8 cellular contexts compared by ENCODE assay signal in the genomic region with DNA sequence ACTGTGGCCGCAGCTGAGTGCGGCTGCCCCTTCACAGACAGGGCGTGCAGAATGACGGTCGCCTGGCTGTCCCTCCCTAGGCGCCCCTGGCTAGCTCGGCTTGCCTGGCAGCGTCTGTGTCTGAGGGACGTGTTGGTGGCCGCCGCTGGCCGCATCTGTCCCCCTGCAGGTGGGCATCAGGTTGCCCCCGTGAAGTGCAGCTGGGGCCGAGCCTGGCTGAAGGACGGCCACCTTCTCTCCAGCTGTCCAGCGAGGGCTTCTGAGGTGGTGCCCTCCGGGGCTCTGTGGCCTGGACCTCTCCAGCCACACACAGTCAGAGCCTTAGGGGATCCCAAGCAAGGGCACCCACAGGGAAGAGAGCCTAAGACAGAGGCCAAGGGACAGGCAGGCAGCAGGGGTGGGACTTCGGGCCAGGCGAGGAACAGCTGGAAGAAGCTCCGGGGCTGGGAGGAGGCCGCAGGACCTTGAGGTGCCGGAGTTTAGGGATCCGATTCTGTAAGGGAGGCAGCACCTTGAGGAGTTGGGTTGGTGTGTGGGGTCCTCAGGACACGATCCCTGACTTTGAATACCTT.
A peak's percentile ranks its signal among the peaks of the same experiment; 100 is the strongest.
DNase-seq lines count a peak whose midpoint lies in the region; ATAC-seq, FAIRE-seq and TF ChIP-seq lines count a peak whose summit lies in the region.

No MANE protein-coding gene starts in this region.

- no peak for DNase-seq in A549 (ENCODE audit: low read depth in 1 of 2, low spot score in 1 of 2)
- peak in 1 of 10 donors; percentile 5 for DNase-seq in naive thymus-derived CD8-positive, alpha-beta T cell
- DNase-seq in activated CD4-positive, CD25-positive, alpha-beta regulatory T cell (lab: John Stamatoyannopoulos, UW): no peak
- DNase-seq in D341Med (ENCODE audit: low spot score): no peak
- no peak for DNase-seq in NCI-H82 treated with DMSO at 0.1 percent for 48 hours (lab: John Stamatoyannopoulos, UW; ENCODE audit: unreplicated experiment)

- H2AFZ ChIP-seq in KMS-11 (ENCODE audit: low read depth): peak overlapping the region; percentile 97; the same call in 1 of the 2 replicates

- H3K4me1 Mint-ChIP-seq in naive thymus-derived CD8-positive, alpha-beta T cell: peaks cover 0 to 5% (median 4%) of the 10 kb centered on the region in 4 donors

- H3K9me3 ChIP-seq in A549 (no peaks in the 10 kb centered on the region), ectodermal cell (ENCODE audit: control insufficient read depth, low read length) (no peaks in the 10 kb centered on the region)

- H3K36me3 Mint-ChIP-seq in naive thymus-derived CD8-positive, alpha-beta T cell: no peaks in the 10 kb centered on the region

- TF ChIP-seq POLR2A in A549 (IDR thresholded peaks at IDR 0.05; ENCODE audit: low read length): no peak

- H3K4me3 Mint-ChIP-seq in naive thymus-derived CD8-positive, alpha-beta T cell: peak overlapping the region; percentile 84 to 92 (median 88)

- no peaks in the 10 kb centered on the region for H4K20me1 ChIP-seq in KMS-11 (ENCODE audit: insufficient read depth)

- TF ChIP-seq RAD21 in A549 (conservative IDR thresholded peaks at IDR 0.05 in 1 of 2, IDR thresholded peaks at IDR 0.05 in 1 of 2): no peak

- TF ChIP-seq EP300 in A549 (IDR thresholded peaks at IDR 0.05): no peak

- H3K36me3 ChIP-seq in KMS-11 (ENCODE audit: insufficient read depth): no peaks in the 10 kb centered on the region
- H3K36me3 ChIP-seq in ectodermal cell (ENCODE audit: control insufficient read depth, insufficient read depth, low read length): no peaks in the 10 kb centered on the region

- no peaks in the 10 kb centered on the region for H3K27me3 ChIP-seq in KMS-11 (ENCODE audit: insufficient read depth, low read depth)
- peaks cover 36% of the 10 kb centered on the region for H3K27me3 ChIP-seq in ectodermal cell (ENCODE audit: control insufficient read depth, insufficient read depth, low read length, poor library complexity, severe bottlenecking)

- CTCF ChIA-PET in A549 (lab: Yijun Ruan, JAX): interaction anchor here (0.7 to 2.1 kb wide), 10 partner anchors 8 to 137 kb away, joined by 3 to 16 read pairs (median 4); partner anchors contain the start of gene SCAND1

- H3K9ac ChIP-seq in KMS-11: no peak overlapping the region

- FAIRE-seq in A549 (lab: Jason Lieb, UNC): no peak

- peak overlapping the region; percentile 69 for H3K4me3 ChIP-seq in A549
- H3K4me3 ChIP-seq in KMS-11 (IDR thresholded peaks at IDR 0.05; ENCODE audit: insufficient read depth, low read depth, low read length): no peak overlapping the region
- peak overlapping the region; percentile 50 for H3K4me3 ChIP-seq in ectodermal cell (ENCODE audit: insufficient read depth, low read depth, low read length)

- peaks cover 0 to 5% (median 0%) of the 10 kb centered on the region in 5 donors for H3K27me3 Mint-ChIP-seq in naive thymus-derived CD8-positive, alpha-beta T cell

- peaks cover 38% of the 10 kb centered on the region for H3K4me1 ChIP-seq in A549
- peaks cover 6% of the 10 kb centered on the region for H3K4me1 ChIP-seq in KMS-11 (ENCODE audit: low read depth, poor library complexity, severe bottlenecking)
- peaks cover 7% of the 10 kb centered on the region for H3K4me1 ChIP-seq in ectodermal cell (ENCODE audit: control insufficient read depth, insufficient read depth, low read length)

- WGBS in A549 (ENCODE audit: missing lambda C conversion rate): 93% methylated on average over 7 of the region's 24 CpGs
- 58% methylated on average over 24 of the region's 24 CpGs for WGBS in ectodermal cell, 2 experiments

- POLR2A ChIA-PET in A549 (lab: Yijun Ruan, JAX): interaction anchor here (0.8 to 2.1 kb wide), 6 partner anchors 15 to 73 kb away, joined by 3 to 18 read pairs (median 4); no protein-coding TSS in a partner anchor
- POLR2A ChIA-PET in naive thymus-derived CD8-positive, alpha-beta T cell (lab: Charles Lee): interaction anchor here (0.9 to 1.6 kb wide), 3 partner anchors 13 to 112 kb away, joined by 3 to 13 read pairs (median 7); no protein-coding TSS in a partner anchor

- peaks cover 0 to 3% (median 0%) of the 10 kb centered on the region in 9 donors for H3K9me3 Mint-ChIP-seq in naive thymus-derived CD8-positive, alpha-beta T cell

- TF ChIP-seq CTCF in A549 (IDR thresholded peaks at IDR 0.05): no peak
- no peak for TF ChIP-seq CTCF in KMS-11 (conservative IDR thresholded peaks at IDR 0.05; ENCODE audit: low read depth, low read length)

- H3K79me2 ChIP-seq in KMS-11 (ENCODE audit: insufficient read depth, low read depth): no peaks in the 10 kb centered on the region

- ATAC-seq in A549: no peak; a peak in 2 of 6 replicates
- ATAC-seq in naive thymus-derived CD8-positive, alpha-beta T cell: peak in 1 of 2 donors; percentile 4
- ATAC-seq in HG03521 (IDR thresholded peaks at IDR 0.05; ENCODE audit: unreplicated experiment): no peak

- H3K27ac ChIP-seq in A549: peak overlapping the region; percentile 88 to 93; a peak in 5 of 6 replicates
- H3K27ac ChIP-seq in KMS-11: no peak overlapping the region
- no peak overlapping the region for H3K27ac ChIP-seq in ectodermal cell (ENCODE audit: insufficient read depth, low read depth, low read length, poor library complexity, severe bottlenecking)

- peak overlapping the region in 6 of 10 donors; percentile 38 to 94 (median 74) for H3K27ac Mint-ChIP-seq in naive thymus-derived CD8-positive, alpha-beta T cell

- H3K4me2 ChIP-seq in A549: peak overlapping the region; percentile 89
- peak overlapping the region; percentile 94 for H3K4me2 ChIP-seq in KMS-11

TF ChIP-seq in A549, 52 proteins besides CTCF, POLR2A, EP300 and RAD21 (continues in another document):
- no peak for TF ChIP-seq NPAS2 (CRISPR knock-in tag; IDR thresholded peaks at IDR 0.05; ENCODE audit: borderline replicate concordance)
- no peak for TF ChIP-seq POLR2AphosphoS2 (conservative IDR thresholded peaks at IDR 0.05; ENCODE audit: low read length)
- no peak for TF ChIP-seq FOSB (CRISPR knock-in tag; IDR thresholded peaks at IDR 0.05)
- TF ChIP-seq, protein P1, sequence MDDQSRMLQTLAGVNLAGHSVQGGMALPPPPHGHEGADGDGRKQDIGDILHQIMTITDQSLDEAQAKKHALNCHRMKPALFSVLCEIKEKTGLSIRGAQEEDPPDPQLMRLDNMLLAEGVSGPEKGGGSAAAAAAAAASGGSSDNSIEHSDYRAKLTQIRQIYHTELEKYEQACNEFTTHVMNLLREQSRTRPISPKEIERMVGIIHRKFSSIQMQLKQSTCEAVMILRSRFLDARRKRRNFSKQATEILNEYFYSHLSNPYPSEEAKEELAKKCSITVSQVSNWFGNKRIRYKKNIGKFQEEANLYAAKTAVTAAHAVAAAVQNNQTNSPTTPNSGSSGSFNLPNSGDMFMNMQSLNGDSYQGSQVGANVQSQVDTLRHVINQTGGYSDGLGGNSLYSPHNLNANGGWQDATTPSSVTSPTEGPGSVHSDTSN (IDR thresholded peaks at IDR 0.05): no peak
- TF ChIP-seq TP53 (CRISPR knock-in tag; IDR thresholded peaks at IDR 0.05): no peak
- TF ChIP-seq HOXA7 (CRISPR knock-in tag; IDR thresholded peaks at IDR 0.05): no peak
- no peak for TF ChIP-seq HDAC2 (IDR thresholded peaks at IDR 0.05)
- TF ChIP-seq, protein P2, sequence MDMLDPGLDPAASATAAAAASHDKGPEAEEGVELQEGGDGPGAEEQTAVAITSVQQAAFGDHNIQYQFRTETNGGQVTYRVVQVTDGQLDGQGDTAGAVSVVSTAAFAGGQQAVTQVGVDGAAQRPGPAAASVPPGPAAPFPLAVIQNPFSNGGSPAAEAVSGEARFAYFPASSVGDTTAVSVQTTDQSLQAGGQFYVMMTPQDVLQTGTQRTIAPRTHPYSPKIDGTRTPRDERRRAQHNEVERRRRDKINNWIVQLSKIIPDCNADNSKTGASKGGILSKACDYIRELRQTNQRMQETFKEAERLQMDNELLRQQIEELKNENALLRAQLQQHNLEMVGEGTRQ (IDR thresholded peaks at IDR 0.05): no peak
- no peak for TF ChIP-seq SREBF2 (IDR thresholded peaks at IDR 0.05)
- no peak for TF ChIP-seq MYC (IDR thresholded peaks at IDR 0.05; ENCODE audit: borderline replicate concordance, low read length)
- no peak for TF ChIP-seq EHMT2 (IDR thresholded peaks at IDR 0.05; ENCODE audit: low read depth)
- TF ChIP-seq JUNB (IDR thresholded peaks at IDR 0.05): no peak
- TF ChIP-seq FOSL2 (IDR thresholded peaks at IDR 0.05): no peak
- TF ChIP-seq FOSL2 (CRISPR knock-in tag; IDR thresholded peaks at IDR 0.05): no peak
- TF ChIP-seq, protein P3, sequence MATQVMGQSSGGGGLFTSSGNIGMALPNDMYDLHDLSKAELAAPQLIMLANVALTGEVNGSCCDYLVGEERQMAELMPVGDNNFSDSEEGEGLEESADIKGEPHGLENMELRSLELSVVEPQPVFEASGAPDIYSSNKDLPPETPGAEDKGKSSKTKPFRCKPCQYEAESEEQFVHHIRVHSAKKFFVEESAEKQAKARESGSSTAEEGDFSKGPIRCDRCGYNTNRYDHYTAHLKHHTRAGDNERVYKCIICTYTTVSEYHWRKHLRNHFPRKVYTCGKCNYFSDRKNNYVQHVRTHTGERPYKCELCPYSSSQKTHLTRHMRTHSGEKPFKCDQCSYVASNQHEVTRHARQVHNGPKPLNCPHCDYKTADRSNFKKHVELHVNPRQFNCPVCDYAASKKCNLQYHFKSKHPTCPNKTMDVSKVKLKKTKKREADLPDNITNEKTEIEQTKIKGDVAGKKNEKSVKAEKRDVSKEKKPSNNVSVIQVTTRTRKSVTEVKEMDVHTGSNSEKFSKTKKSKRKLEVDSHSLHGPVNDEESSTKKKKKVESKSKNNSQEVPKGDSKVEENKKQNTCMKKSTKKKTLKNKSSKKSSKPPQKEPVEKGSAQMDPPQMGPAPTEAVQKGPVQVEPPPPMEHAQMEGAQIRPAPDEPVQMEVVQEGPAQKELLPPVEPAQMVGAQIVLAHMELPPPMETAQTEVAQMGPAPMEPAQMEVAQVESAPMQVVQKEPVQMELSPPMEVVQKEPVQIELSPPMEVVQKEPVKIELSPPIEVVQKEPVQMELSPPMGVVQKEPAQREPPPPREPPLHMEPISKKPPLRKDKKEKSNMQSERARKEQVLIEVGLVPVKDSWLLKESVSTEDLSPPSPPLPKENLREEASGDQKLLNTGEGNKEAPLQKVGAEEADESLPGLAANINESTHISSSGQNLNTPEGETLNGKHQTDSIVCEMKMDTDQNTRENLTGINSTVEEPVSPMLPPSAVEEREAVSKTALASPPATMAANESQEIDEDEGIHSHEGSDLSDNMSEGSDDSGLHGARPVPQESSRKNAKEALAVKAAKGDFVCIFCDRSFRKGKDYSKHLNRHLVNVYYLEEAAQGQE (IDR thresholded peaks at IDR 0.05): no peak
- TF ChIP-seq, protein P4, sequence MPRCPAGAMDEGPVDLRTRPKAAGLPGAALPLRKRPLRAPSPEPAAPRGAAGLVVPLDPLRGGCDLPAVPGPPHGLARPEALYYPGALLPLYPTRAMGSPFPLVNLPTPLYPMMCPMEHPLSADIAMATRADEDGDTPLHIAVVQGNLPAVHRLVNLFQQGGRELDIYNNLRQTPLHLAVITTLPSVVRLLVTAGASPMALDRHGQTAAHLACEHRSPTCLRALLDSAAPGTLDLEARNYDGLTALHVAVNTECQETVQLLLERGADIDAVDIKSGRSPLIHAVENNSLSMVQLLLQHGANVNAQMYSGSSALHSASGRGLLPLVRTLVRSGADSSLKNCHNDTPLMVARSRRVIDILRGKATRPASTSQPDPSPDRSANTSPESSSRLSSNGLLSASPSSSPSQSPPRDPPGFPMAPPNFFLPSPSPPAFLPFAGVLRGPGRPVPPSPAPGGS (IDR thresholded peaks at IDR 0.05): no peak

Comparison
In these comparisons a context has a peak if more than half of its experiments do, and no peak if none do; other contexts are left out.
1. H3K27ac ChIP-seq: peak in A549 (2 of 2); none in KMS-11 (single experiment) and ectodermal cell (single experiment).